ENCODE assay signal across 10 cellular contexts in genomic region chr1:33050221-33051076, GRCh38. TPM values are rescaled to one million over a fixed set of nuclear protein-coding genes. Genes with fewer than 3 reads are reported as not detected.
DNase-seq lines count a peak whose midpoint lies in the region; ATAC-seq and TF ChIP-seq lines count a peak whose summit lies in the region.
"Had no signal": no experiment of that assay in that cellular context is flagged by ENCODE, and none has a peak within 500 bp of the region (broad histone marks: within the 10 kb centered on the region; RNA-seq: fewer than 3 reads in every experiment).

No MANE protein-coding gene starts in this region.

- H3K36me3 Mint-ChIP-seq in MCF 10A (ENCODE audit: insufficient read depth, unreplicated experiment), result no peaks in the 10 kb centered on the region

- H3K4me1 ChIP-seq in breast epithelium, result no peaks in the 10 kb centered on the region
- peaks cover 13% of the 10 kb centered on the region for H3K4me1 ChIP-seq in foreskin keratinocyte
- peaks cover 16% of the 10 kb centered on the region for H3K4me1 ChIP-seq in upper lobe of right lung

- peak; percentile 94 for DNase-seq in MCF 10A (ENCODE audit: unreplicated experiment)
- DNase-seq in breast epithelium (ENCODE audit: low spot score in 2 of 2), result no peak
- DNase-seq in SK-MEL-5 (ENCODE audit: low read depth, low spot score), result peak; percentile 87
- DNase-seq in foreskin keratinocyte, result peak; percentile 83 to 94
- DNase-seq in upper lobe of right lung, result no peak
- DNase-seq in Right ventricle myocardium inferior (ENCODE audit: missing footprints), result no peak

- TF ChIP-seq CTCF in MCF 10A (IDR thresholded peaks at IDR 0.05; ENCODE audit: unreplicated experiment) (peak; percentile 44), breast epithelium (IDR thresholded peaks at IDR 0.05) (no peak), foreskin keratinocyte (conservative IDR thresholded peaks at IDR 0.05) (peak; percentile 28), upper lobe of right lung (IDR thresholded peaks at IDR 0.05) (no peak)

- H3K27me3 Mint-ChIP-seq in MCF 10A (ENCODE audit: insufficient read depth, unreplicated experiment), result no peaks in the 10 kb centered on the region

- TF ChIP-seq POLR2A in breast epithelium (IDR thresholded peaks at IDR 0.05), result no peak

- POLR2A ChIA-PET in MCF 10A (lab: Yijun Ruan, JAX), result interaction anchor here (0.5 to 4.3 kb wide), 13 partner anchors 8 to 205 kb away, joined by 3 to 22 read pairs (median 4); partner anchors contain the start of genes AK2 and AZIN2

- no peak overlapping the region for H3K4me3 ChIP-seq in breast epithelium
- no peak overlapping the region for H3K4me3 ChIP-seq in upper lobe of right lung

- intact Hi-C loops in MCF 10A (cut with micrococcal nuclease) (loop anchor here (2.0 kb wide), 1 partner anchor 14 kb away; the partner anchor contains the start of gene AK2), breast epithelium (cut with DNase I; ENCODE audit: low total_unique reads) (no loop called here), upper lobe of right lung (cut with DNase I) (loop anchor here (10.0 kb wide), 1 partner anchor 116 kb away; no protein-coding TSS in a partner anchor), Right ventricle myocardium inferior (cut with DNase I) (no loop called here)

- H3K27me3 ChIP-seq in breast epithelium (no peaks in the 10 kb centered on the region), foreskin keratinocyte (no peaks in the 10 kb centered on the region), upper lobe of right lung (no peaks in the 10 kb centered on the region)

- no peaks in the 10 kb centered on the region for H3K36me3 ChIP-seq in breast epithelium
- no peaks in the 10 kb centered on the region for H3K36me3 ChIP-seq in upper lobe of right lung

- no peaks in the 10 kb centered on the region for H3K9me3 Mint-ChIP-seq in MCF 10A (ENCODE audit: unreplicated experiment)

- CTCF ChIA-PET in MCF 10A (lab: Yijun Ruan, JAX), result interaction anchor here (0.7 to 1.9 kb wide), 7 partner anchors 20 to 117 kb away, joined by 3 to 6 read pairs (median 3); partner anchors contain the start of gene AZIN2

- no peak overlapping the region for H3K27ac ChIP-seq in breast epithelium
- H3K27ac ChIP-seq in foreskin keratinocyte, result peak overlapping the region; percentile 23
- no peak overlapping the region for H3K27ac ChIP-seq in upper lobe of right lung
- H3K27ac ChIP-seq: C4-2B, KMS-11 had no signal

- H3K27ac Mint-ChIP-seq in MCF 10A (ENCODE audit: low read depth, unreplicated experiment), result peak overlapping the region; percentile 93

- in situ Hi-C loops in SK-MEL-5 (cut with HindIII; ENCODE audit: low pct_unique_long_range_greater_than_20kb, low sequenced_read_pairs), result no loop called here

- H3K9me3 ChIP-seq in breast epithelium (no peaks in the 10 kb centered on the region), upper lobe of right lung (no peaks in the 10 kb centered on the region)

- peak overlapping the region; percentile 44 for H3K4me3 Mint-ChIP-seq in MCF 10A (ENCODE audit: unreplicated experiment)

- H3K4me1 Mint-ChIP-seq in MCF 10A (ENCODE audit: insufficient read depth, unreplicated experiment), result peaks cover 33% of the 10 kb centered on the region

- BruUV-seq in MCF 10A (replicated peaks; lab: Mats Ljungman, UMichigan), result TSS peak; percentile 99

- peak; percentile 94 for ATAC-seq in foreskin keratinocyte
- peak; percentile 52 for ATAC-seq in upper lobe of right lung
- no peak for ATAC-seq in HG03460 (IDR thresholded peaks at IDR 0.05; ENCODE audit: unreplicated experiment)
- ATAC-seq in Right ventricle myocardium inferior, result no peak
- ATAC-seq in GM21447 (IDR thresholded peaks at IDR 0.05; ENCODE audit: unreplicated experiment), result no peak

RNA-seq across cellular contexts. Expression of gene AK2, which starts 13.8 kb away (rescaled TPM):
- total RNA-seq in MCF 10A (2022) (286 and 390 TPM in 2 replicates), breast epithelium (100 to 1,000 TPM; 124 to 483 (median 280) TPM), foreskin keratinocyte (177 and 204 TPM in 2 replicates), upper lobe of right lung (106 TPM), Right ventricle myocardium inferior (129 TPM)
- total RNA-seq in SK-MEL-5 (2014; rRNA removed; shearing (Covaris generic)), result 327 and 348 TPM in 2 replicates
- 319 and 423 TPM in 2 replicates for polyA plus RNA-seq in SK-MEL-5 (2015; cell fraction: cytosol; rRNA removed)
- 312 and 338 TPM in 2 replicates for polyA plus RNA-seq in SK-MEL-5 (2015; cell fraction: nucleus; rRNA removed)
- polyA plus RNA-seq in foreskin keratinocyte, result 159 and 195 TPM in 2 replicates

RNA-seq across cellular contexts. Expression of gene AZIN2, which starts 30.5 kb away (rescaled TPM):
- total RNA-seq in MCF 10A (2022) (1.6 and 4.3 TPM in 2 replicates), breast epithelium (10 to 100 TPM in 1 of 3 donors, 1 to 10 TPM in 2; 1.9 to 11.8 (median 7.9) TPM), foreskin keratinocyte (2.4 and 4.8 TPM in 2 replicates), upper lobe of right lung (2.3 TPM), Right ventricle myocardium inferior (2.1 TPM)
- total RNA-seq in SK-MEL-5 (2014; rRNA removed; shearing (Covaris generic)), result 5.9 and 8.2 TPM in 2 replicates
- polyA plus RNA-seq in SK-MEL-5 (2015; cell fraction: cytosol; rRNA removed), result 3.9 and 5.4 TPM in 2 replicates
- polyA plus RNA-seq in SK-MEL-5 (2015; cell fraction: nucleus; rRNA removed), result 25.8 and 29.4 TPM in 2 replicates
- polyA plus RNA-seq in foreskin keratinocyte, result 3.1 and 3.4 TPM in 2 replicates

Comparison
In these comparisons a context has a peak if more than half of its experiments do, and no peak if none do; other contexts are left out.
1. DNase-seq: peak in MCF 10A (single experiment), SK-MEL-5 (single experiment) and foreskin keratinocyte (2 of 2); none in breast epithelium (0 of 2), upper lobe of right lung (single experiment) and Right ventricle myocardium inferior (single experiment).
2. CTCF ChIP-seq: peak in MCF 10A (single experiment) and foreskin keratinocyte (single experiment); none in breast epithelium (0 of 3) and upper lobe of right lung (single experiment).
3. intact Hi-C loops: an anchor here in MCF 10A (2.0 kb wide) and upper lobe of right lung (10.0 kb wide); none called in breast epithelium and Right ventricle myocardium inferior.
4. ATAC-seq: peak in foreskin keratinocyte (single experiment) and upper lobe of right lung (single experiment); none in HG03460 (single experiment), Right ventricle myocardium inferior (single experiment) and GM21447 (single experiment).